Comparison of ENCODE assay signal across 11 cellular contexts in the genomic region with DNA sequence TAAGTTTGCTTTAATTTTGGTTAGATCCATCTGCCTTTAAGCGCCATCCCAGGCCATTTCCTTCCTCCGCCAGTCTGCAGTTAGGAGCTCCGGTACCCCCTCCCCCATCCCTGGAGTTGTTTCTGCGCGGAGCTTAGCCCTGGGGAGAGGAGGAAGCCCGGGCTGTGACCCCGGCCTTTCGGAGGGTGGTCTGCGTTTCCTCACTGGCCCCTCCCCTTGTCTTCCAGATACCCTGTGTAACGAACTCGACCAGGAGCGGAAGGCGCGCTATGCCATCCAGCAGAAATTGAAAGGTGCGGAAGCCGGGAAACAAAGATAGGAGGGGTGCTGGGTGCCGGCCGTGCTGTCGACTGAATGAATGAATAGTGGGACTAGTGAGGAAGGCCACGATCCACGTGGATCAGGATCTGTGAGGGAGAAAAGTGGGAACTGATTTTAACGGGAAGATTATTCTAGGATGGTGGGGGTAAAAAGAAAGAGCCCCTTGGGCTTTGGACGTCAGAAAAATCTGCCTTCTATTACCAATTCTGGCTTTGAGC. TPM values are rescaled to one million over a fixed set of nuclear protein-coding genes. Genes with fewer than 3 reads are reported as not detected.
DNase-seq lines count a peak whose midpoint lies in the region; ATAC-seq, FAIRE-seq and TF ChIP-seq lines count a peak whose summit lies in the region.
"Had no signal": no experiment of that assay in that cellular context is flagged by ENCODE, and none has a peak within 500 bp of the region (broad histone marks: within the 10 kb centered on the region; RNA-seq: fewer than 3 reads in every experiment).

No MANE protein-coding gene starts in this region.

- TF ChIP-seq EP300 in A549 (IDR thresholded peaks at IDR 0.05) = no peak

- no peaks in the 10 kb centered on the region for H3K36me3 ChIP-seq in mesodermal cell (ENCODE audit: control insufficient read depth, insufficient read depth, low read length)
- H3K36me3 ChIP-seq: esophagus squamous epithelium had no signal

- no peak for FAIRE-seq in A549 (lab: Jason Lieb, UNC)

- H3K9me3 Mint-ChIP-seq in activated naive CD8-positive, alpha-beta T cell treated with anti-CD3 and anti-CD28 coated beads, Interleukin-2, amount 50 U/mL, for 24 hours = no peaks in the 10 kb centered on the region

- peaks cover 73% of the 10 kb centered on the region for H3K27me3 Mint-ChIP-seq in activated naive CD8-positive, alpha-beta T cell treated with anti-CD3 and anti-CD28 coated beads, Interleukin-2, amount 50 U/mL, for 24 hours

- H3K4me1 ChIP-seq in A549 (peaks cover 11% of the 10 kb centered on the region; the same call in 2 of the 3 replicates), mesodermal cell (ENCODE audit: control insufficient read depth, insufficient read depth, low read length, poor library complexity, severe bottlenecking) (peaks cover 6% of the 10 kb centered on the region)

- CTCF ChIA-PET in A549 (lab: Yijun Ruan, JAX) (interaction anchor here (0.5 to 4.6 kb wide), 11 partner anchors 9 to 930 kb away, joined by 3 to 41 read pairs (median 3); no protein-coding TSS in a partner anchor), HEK293T (lab: Yijun Ruan, JAX) (no interaction called here)

- WGBS in A549 (ENCODE audit: missing lambda C conversion rate) = 71% methylated on average over 23 of the region's 23 CpGs
- 1 to 2% methylated on average over 14 to 18 of the region's 23 CpGs for WGBS in mesodermal cell (ENCODE audit: insufficient coverage in 2 of 2), 2 experiments

- no peak for TF ChIP-seq POLR2A in A549 (IDR thresholded peaks at IDR 0.05; ENCODE audit: low read length)

- DNase-seq in A549 (ENCODE audit: low read depth in 1 of 2, low spot score in 1 of 2) (no peak), ELF-1 (ENCODE audit: low read depth, low spot score) (peak; percentile 84), HEK293T (ENCODE audit: extremely low spot score) (no peak), NCI-H345 treated with DMSO at 0.1 percent for 48 hours (lab: John Stamatoyannopoulos, UW; ENCODE audit: unreplicated experiment) (no peak)
- DNase-seq in activated naive CD8-positive, alpha-beta T cell treated with anti-CD3 and anti-CD28 coated beads, Interleukin-2, amount 50 U/mL, for 24 hours = no peak
- DNase-seq: activated CD4-positive, alpha-beta T cell treated with anti-CD3 and anti-CD28 coated beads, Interleukin-2, amount 50 U/mL, for 1 hour; esophagus squamous epithelium; stimulated activated naive CD4-positive, alpha-beta T cell treated with Interleukin-2 at 50 U/mL for 16 hours had no signal

- ATAC-seq in A549 (no peak), HG03432 (IDR thresholded peaks at IDR 0.05; ENCODE audit: unreplicated experiment) (no peak), HG02938 (IDR thresholded peaks at IDR 0.05; ENCODE audit: unreplicated experiment) (no peak)
- ATAC-seq in activated naive CD8-positive, alpha-beta T cell treated with anti-CD3 and anti-CD28 coated beads, Interleukin-2, amount 50 U/mL, for 24 hours = no peak

- H3K4me3 Mint-ChIP-seq in activated naive CD8-positive, alpha-beta T cell treated with anti-CD3 and anti-CD28 coated beads, Interleukin-2, amount 50 U/mL, for 24 hours = peak overlapping the region; percentile 3

- H3K9me3 ChIP-seq in A549 (no peaks in the 10 kb centered on the region), mesodermal cell (ENCODE audit: control insufficient read depth, low read length) (no peaks in the 10 kb centered on the region)
- H3K9me3 ChIP-seq: esophagus squamous epithelium had no signal

- H3K27ac ChIP-seq in A549 = no peak overlapping the region
- no peak overlapping the region for H3K27ac ChIP-seq in mesodermal cell (ENCODE audit: low read depth, low read length, severe bottlenecking)
- H3K27ac ChIP-seq: esophagus squamous epithelium had no signal

- H3K4me3 ChIP-seq in A549 (no peak overlapping the region; the same call in 2 of the 3 replicates), mesodermal cell (ENCODE audit: extremely low read depth, insufficient read depth, low read length, poor library complexity, severe bottlenecking) (peak overlapping the region; percentile 24)

- POLR2A ChIA-PET in A549 (lab: Yijun Ruan, JAX) (no interaction called here), HEK293T (lab: Yijun Ruan, JAX) (interaction anchor here (1.0 kb wide), 1 partner anchor 375 kb away, joined by 4 read pairs; no protein-coding TSS in a partner anchor)

- H3K36me3 Mint-ChIP-seq in activated naive CD8-positive, alpha-beta T cell treated with anti-CD3 and anti-CD28 coated beads, Interleukin-2, amount 50 U/mL, for 24 hours (ENCODE audit: low read depth) = no peaks in the 10 kb centered on the region

- TF ChIP-seq CTCF in A549 (IDR thresholded peaks at IDR 0.05) = no peak

- H3K27ac Mint-ChIP-seq in activated naive CD8-positive, alpha-beta T cell treated with anti-CD3 and anti-CD28 coated beads, Interleukin-2, amount 50 U/mL, for 24 hours = no peak overlapping the region

- peaks cover 41% of the 10 kb centered on the region for H3K4me1 Mint-ChIP-seq in activated naive CD8-positive, alpha-beta T cell treated with anti-CD3 and anti-CD28 coated beads, Interleukin-2, amount 50 U/mL, for 24 hours

- H3K4me2 ChIP-seq in A549 = peak overlapping the region; percentile 99; the same call in 1 of the 3 replicates

- TF ChIP-seq RAD21 in A549 (conservative IDR thresholded peaks at IDR 0.05 in 1 of 2, IDR thresholded peaks at IDR 0.05 in 1 of 2) = no peak

TF ChIP-seq in A549, 52 proteins besides CTCF, POLR2A, EP300 and RAD21:
- TF ChIP-seq FOSB (CRISPR knock-in tag; IDR thresholded peaks at IDR 0.05) (no peak), CEBPB (IDR thresholded peaks at IDR 0.05) (no peak), EHF (CRISPR knock-in tag; IDR thresholded peaks at IDR 0.05) (no peak), RCOR1 (IDR thresholded peaks at IDR 0.05; ENCODE audit: low read depth, low read length) (no peak), GATA3 (IDR thresholded peaks at IDR 0.05; ENCODE audit: borderline replicate concordance) (no peak)
- TF ChIP-seq, protein P1, sequence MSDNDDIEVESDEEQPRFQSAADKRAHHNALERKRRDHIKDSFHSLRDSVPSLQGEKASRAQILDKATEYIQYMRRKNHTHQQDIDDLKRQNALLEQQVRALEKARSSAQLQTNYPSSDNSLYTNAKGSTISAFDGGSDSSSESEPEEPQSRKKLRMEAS (IDR thresholded peaks at IDR 0.05) = no peak

TF ChIP-seq in HEK293T, 16 proteins besides CTCF, POLR2A, EP300 and RAD21:
- no peak for TF ChIP-seq HDGF (IDR thresholded peaks at IDR 0.05; ENCODE audit: borderline replicate concordance)
- TF ChIP-seq ARNT (IDR thresholded peaks at IDR 0.05) = no peak
- no peak for TF ChIP-seq FOXA1 (IDR thresholded peaks at IDR 0.05)
- no peak for TF ChIP-seq FOXK2 (IDR thresholded peaks at IDR 0.05)
- TF ChIP-seq FOXM1 (IDR thresholded peaks at IDR 0.05; ENCODE audit: borderline replicate concordance) = no peak
- TF ChIP-seq ZNF384 (IDR thresholded peaks at IDR 0.05) = no peak
- no peak for TF ChIP-seq NFRKB (IDR thresholded peaks at IDR 0.05)
- TF ChIP-seq LEF1 (IDR thresholded peaks at IDR 0.05; ENCODE audit: borderline replicate concordance) = no peak
- TF ChIP-seq SP1 (IDR thresholded peaks at IDR 0.05) = no peak
- TF ChIP-seq BHLHE40 (IDR thresholded peaks at IDR 0.05; ENCODE audit: borderline replicate concordance) = no peak
- no peak for TF ChIP-seq ELF4 (IDR thresholded peaks at IDR 0.05)
TF ChIP-seq in HEK293T: peak in this region for 0.

RNA-seq across cellular contexts. Expression of gene RNU6-1, which starts 6.8 kb away (rescaled TPM):
- polyA plus RNA-seq in A549 (2011; rRNA removed) (not detected in 2 replicates), A549 (2017; fragmentation: RNase III; extraction: RNeasy Plus Mini Kit Qiagen cat#74134 plus additional on column Dnase treatment) (not detected in 3 replicates)
- not detected in 2 replicates for polyA plus RNA-seq in A549 (2012; cell fraction: cytosol; rRNA removed)
- polyA plus RNA-seq in A549 (2012; cell fraction: nucleus; rRNA removed) = not detected in 2 replicates
- polyA minus RNA-seq in A549 (2011; rRNA and poly(A)+ RNA removed) = under 0.01 TPM in 1 of 2 replicates, not detected in the other
- under 0.01 TPM for polyA plus RNA-seq in mesodermal cell (2013, experiment 1 of 2)
- under 0.01 TPM for polyA plus RNA-seq in mesodermal cell (2013, experiment 2 of 2)

RNA-seq across cellular contexts. Expression of gene SKOR1, which starts 7.7 kb away (rescaled TPM):
- polyA plus RNA-seq in A549 (2011; rRNA removed) (0.03 TPM in 2 replicates), A549 (2017; fragmentation: RNase III; extraction: RNeasy Plus Mini Kit Qiagen cat#74134 plus additional on column Dnase treatment) (0.04 to 0.11 TPM (median 0.05 TPM) in 3 replicates)
- polyA plus RNA-seq in A549 (2012; cell fraction: cytosol; rRNA removed) = 0.01 and 0.06 TPM in 2 replicates
- polyA plus RNA-seq in A549 (2012; cell fraction: nucleus; rRNA removed) = 0.19 and 0.28 TPM in 2 replicates
- 0.10 and 0.12 TPM in 2 replicates for polyA minus RNA-seq in A549 (2011; rRNA and poly(A)+ RNA removed)
- polyA plus RNA-seq in mesodermal cell (2013, experiment 1 of 2) = 0.26 TPM
- polyA plus RNA-seq in mesodermal cell (2013, experiment 2 of 2) = 0.20 TPM
